9 cellular contexts compared by ENCODE assay signal in the genomic region with DNA sequence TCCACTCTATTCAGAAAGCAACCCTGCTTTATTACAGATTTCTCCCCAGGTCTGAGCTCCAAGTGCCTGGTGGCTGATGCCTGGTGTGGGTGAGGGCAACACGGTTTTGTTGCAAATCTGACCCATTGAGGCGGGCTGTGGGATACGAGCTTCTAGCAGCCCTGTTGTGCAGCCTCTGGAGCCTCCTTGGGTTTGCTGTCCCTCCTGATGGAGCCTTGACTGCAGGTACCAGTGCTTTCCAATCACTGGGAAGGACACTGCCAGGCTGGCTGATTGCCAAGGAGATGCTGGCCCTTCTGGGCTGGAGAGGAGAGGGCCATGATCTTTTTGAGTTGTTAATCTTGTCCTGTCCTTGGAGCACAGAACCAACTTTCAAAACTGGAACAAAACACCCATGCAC.
"Had no signal": no experiment of that assay in that cellular context is flagged by ENCODE, and none has a peak within 500 bp of the region (broad histone marks: within the 10 kb centered on the region; RNA-seq: fewer than 3 reads in every experiment).

No MANE protein-coding gene starts in this region.

- ATAC-seq: GM23338, HCT116 had no signal

- DNase-seq: GM23248, GOT3, H9, HCEC 1CT, HFFc6 had no signal

- H3K9me3 ChIP-seq: HAP-1 had no signal

- H3K9me3 Mint-ChIP-seq: GM23338 had no signal

- H3K4me3 Mint-ChIP-seq: GM23338, H9, HFFc6 had no signal

- FAIRE-seq: H54 had no signal

- H3K36me3 ChIP-seq: HAP-1 had no signal

- H3K27ac Mint-ChIP-seq: GM23338, H9, HFFc6 had no signal

- H3K27ac ChIP-seq: GM23248 had no signal

- H2AFZ ChIP-seq: GM23248, GM23338 had no signal

- H3K9ac ChIP-seq: GM23248 had no signal

- H3K4me1 ChIP-seq: HAP-1 had no signal

- H3K4me3 ChIP-seq: GM23248, GM23338, HAP-1 had no signal
